In genomic region chr13:112686987-112687386, GRCh38 we compare ENCODE assay signal across 1 cellular context.
TF ChIP-seq lines count a peak whose summit lies in the region.

No MANE protein-coding gene starts in this region.

TF ChIP-seq in H1, 55 proteins besides CTCF, POLR2A, EP300 and RAD21:
- TF ChIP-seq KDM4A (IDR thresholded peaks at IDR 0.05; ENCODE audit: low read depth, low read length, severe bottlenecking) (no peak), KDM1A (IDR thresholded peaks at IDR 0.05; ENCODE audit: borderline replicate concordance, low read length) (no peak), RNF2 (IDR thresholded peaks at IDR 0.05; ENCODE audit: borderline replicate concordance, low read depth, low read length, missing control alignments, poor library complexity, severe bottlenecking) (no peak), RFX5 (IDR thresholded peaks at IDR 0.05; ENCODE audit: borderline replicate concordance, low read depth, low read length) (no peak), SP4 (IDR thresholded peaks at IDR 0.05; ENCODE audit: low read length) (no peak), CHD7 (IDR thresholded peaks at IDR 0.05; ENCODE audit: insufficient replicate concordance, low read length) (no peak), NANOG (IDR thresholded peaks at IDR 0.05; ENCODE audit: insufficient read depth, low read depth, low read length, poor library complexity, severe bottlenecking) (no peak), TCF12 (IDR thresholded peaks at IDR 0.05; ENCODE audit: low read depth, low read length) (no peak), KDM5A (IDR thresholded peaks at IDR 0.05; ENCODE audit: low read length) (no peak), POU5F1 (IDR thresholded peaks at IDR 0.05; ENCODE audit: low read depth, low read length) (no peak), HDAC6 (IDR thresholded peaks at IDR 0.05; ENCODE audit: low read depth, low read length) (no peak), SP1 (IDR thresholded peaks at IDR 0.05; ENCODE audit: low read depth, low read length) (no peak), NRF1 (IDR thresholded peaks at IDR 0.05; ENCODE audit: low read depth, low read length) (no peak), HDAC2 (IDR thresholded peaks at IDR 0.05; ENCODE audit: borderline replicate concordance in 1 of 2, low read depth in 2 of 2, low read length in 2 of 2) (no peak), SP2 (IDR thresholded peaks at IDR 0.05; ENCODE audit: low read length) (no peak), CREB1 (IDR thresholded peaks at IDR 0.05) (no peak), SIN3A (conservative IDR thresholded peaks at IDR 0.05 in 1 of 2, IDR thresholded peaks at IDR 0.05 in 1 of 2; ENCODE audit: low read depth in 1 of 2, low read length in 2 of 2) (no peak), RBBP5 (IDR thresholded peaks at IDR 0.05; ENCODE audit: borderline replicate concordance, low read depth, low read length) (no peak)
TF ChIP-seq in H1: peak in this region for 0.
